Comparison of ENCODE assay signal across 25 cellular contexts in genomic region chr2:12321886-12322285, GRCh38.
DNase-seq lines count a peak whose midpoint lies in the region; ATAC-seq, FAIRE-seq and TF ChIP-seq lines count a peak whose summit lies in the region.
"Had no signal": no experiment of that assay in that cellular context is flagged by ENCODE, and none has a peak within 500 bp of the region (broad histone marks: within the 10 kb centered on the region; RNA-seq: fewer than 3 reads in every experiment).

No MANE protein-coding gene starts in this region.

- H3K27me3 ChIP-seq in adipocyte (replicated peaks; ENCODE audit: control insufficient read depth, insufficient read depth, low read length) (no peaks in the 10 kb centered on the region), thoracic aorta (replicated peaks; ENCODE audit: insufficient read depth) (no peaks in the 10 kb centered on the region)
- H3K27me3 ChIP-seq: dorsolateral prefrontal cortex, pancreas, spleen, upper lobe of right lung had no signal

- H3K9ac ChIP-seq in adipocyte (ENCODE audit: low read length) = no peak overlapping the region

- H3K27ac ChIP-seq in thoracic aorta = peak overlapping the region; percentile 59 to 85
- H3K27ac ChIP-seq: pancreas, upper lobe of right lung had no signal

- DNase-seq in HFFc6 (no peak), adipocyte (ENCODE audit: low read depth) (no peak), fibroblast of the aortic adventitia (ENCODE audit: low read depth) (peak; percentile 39), thoracic aorta (ENCODE audit: low spot score) (no peak), RCC 7860 (ENCODE audit: low spot score) (no peak), glutamatergic neuron (no peak), SIG-M5 treated with dmso at 0.1 percent for 504 hours (lab: John Stamatoyannopoulos, UW; ENCODE audit: unreplicated experiment) (no peak)
- DNase-seq in stimulated activated CD4-positive, alpha-beta T cell treated with anti-CD3 and anti-CD28 coated beads, Interleukin-2, amount 100 ng/mL, for 48 hours = no peak
- DNase-seq: activated CD4-positive, alpha-beta T cell treated with anti-CD3 and anti-CD28 coated beads, Interleukin-2, amount 50 U/mL, for 48 hours; Caco-2; midbrain; natural killer cell; NCI-H510A; SHP77; spleen; T-cell; upper lobe of right lung had no signal

- H3K9me3 ChIP-seq in adipocyte (ENCODE audit: control insufficient read depth, low read length) (no peaks in the 10 kb centered on the region), thoracic aorta (no peaks in the 10 kb centered on the region)
- H3K9me3 ChIP-seq: Caco-2, pancreas, spleen, upper lobe of right lung had no signal

- H3K4me3 ChIP-seq in adipocyte (ENCODE audit: low read length) (peak overlapping the region; percentile 6), fibroblast of the aortic adventitia (ENCODE audit: low read depth, low read length) (no peak overlapping the region), thoracic aorta (no peak overlapping the region)
- H3K4me3 ChIP-seq: dorsolateral prefrontal cortex, pancreas, spleen, upper lobe of right lung had no signal

- H3K27me3 Mint-ChIP-seq in HFFc6 (ENCODE audit: insufficient read depth) (no peaks in the 10 kb centered on the region; the same call in 1 of the 2 replicates), glutamatergic neuron (ENCODE audit: unreplicated experiment) (no peaks in the 10 kb centered on the region)
- H3K27me3 Mint-ChIP-seq: activated naive CD4-positive, alpha-beta T cell treated with anti-CD3 and anti-CD28 coated beads, Interleukin-2, amount 50 U/mL, for 24 hours; activated T-helper 17 cell treated with anti-CD3 and anti-CD28 coated beads, Interleukin-2, amount 50 U/mL, for 72 hours; central memory CD8-positive, alpha-beta T cell; T-cell had no signal

- H3K4me1 Mint-ChIP-seq in HFFc6 (ENCODE audit: low read depth) (peaks cover 70% of the 10 kb centered on the region), glutamatergic neuron (ENCODE audit: low read depth, unreplicated experiment) (no peaks in the 10 kb centered on the region)
- H3K4me1 Mint-ChIP-seq: activated T-helper 17 cell treated with anti-CD3 and anti-CD28 coated beads, Interleukin-2, amount 50 U/mL, for 72 hours; central memory CD8-positive, alpha-beta T cell had no signal

- peaks cover 45% of the 10 kb centered on the region for H3K4me1 ChIP-seq in adipocyte (ENCODE audit: control insufficient read depth, insufficient read depth, low read length)
- peaks cover 22 to 70% of the 10 kb centered on the region in 2 donors for H3K4me1 ChIP-seq in thoracic aorta (ENCODE audit: control insufficient read depth in 1 of 2, low read depth in 2 of 2)
- H3K4me1 ChIP-seq: Caco-2, pancreas had no signal

- TF ChIP-seq CTCF in HFFc6 (IDR thresholded peaks at IDR 0.05) (no peak), fibroblast of the aortic adventitia (IDR thresholded peaks at IDR 0.05; ENCODE audit: insufficient read depth, low read length) (no peak), thoracic aorta (IDR thresholded peaks at IDR 0.05) (no peak), glutamatergic neuron (IDR thresholded peaks at IDR 0.05; ENCODE audit: partially characterized antibody, unreplicated experiment) (no peak)

- H3K9me3 Mint-ChIP-seq in HFFc6 (no peaks in the 10 kb centered on the region), glutamatergic neuron (ENCODE audit: unreplicated experiment) (no peaks in the 10 kb centered on the region)
- H3K9me3 Mint-ChIP-seq: activated naive CD4-positive, alpha-beta T cell treated with anti-CD3 and anti-CD28 coated beads, Interleukin-2, amount 50 U/mL, for 24 hours; activated T-helper 17 cell treated with anti-CD3 and anti-CD28 coated beads, Interleukin-2, amount 50 U/mL, for 72 hours; central memory CD8-positive, alpha-beta T cell; natural killer cell; T-cell had no signal

- no peak for FAIRE-seq in RCC 7860 (lab: Jason Lieb, UNC)
- FAIRE-seq: GM18507, keratinocyte, pancreas had no signal

- ATAC-seq in thoracic aorta (ENCODE audit: insufficient number of reproducible peaks, low FRiP score, low read depth) = no peak
- ATAC-seq: activated CD4-positive, CD25-positive, alpha-beta regulatory T cell treated with anti-CD3 and anti-CD28 coated beads, Interleukin-2, amount 50 U/mL, for 24 hours; activated T-helper 17 cell treated with anti-CD3 and anti-CD28 coated beads, Interleukin-2, amount 50 U/mL, for 72 hours; natural killer cell; T-cell; upper lobe of right lung had no signal

- H3K4me3 Mint-ChIP-seq in HFFc6 (no peak overlapping the region), glutamatergic neuron (ENCODE audit: unreplicated experiment) (no peak overlapping the region)
- H3K4me3 Mint-ChIP-seq: activated naive CD4-positive, alpha-beta T cell treated with anti-CD3 and anti-CD28 coated beads, Interleukin-2, amount 50 U/mL, for 24 hours; activated T-helper 17 cell treated with anti-CD3 and anti-CD28 coated beads, Interleukin-2, amount 50 U/mL, for 72 hours; central memory CD8-positive, alpha-beta T cell; natural killer cell; T-cell had no signal

- no peaks in the 10 kb centered on the region for H3K36me3 ChIP-seq in adipocyte (ENCODE audit: control insufficient read depth, insufficient read depth, low read length, severe bottlenecking)
- no peaks in the 10 kb centered on the region for H3K36me3 ChIP-seq in thoracic aorta
- H3K36me3 ChIP-seq: pancreas, spleen, upper lobe of right lung had no signal

- H3K36me3 Mint-ChIP-seq in HFFc6 (ENCODE audit: low read depth) (peaks cover 7% of the 10 kb centered on the region), glutamatergic neuron (ENCODE audit: unreplicated experiment) (no peaks in the 10 kb centered on the region)
- H3K36me3 Mint-ChIP-seq: activated naive CD4-positive, alpha-beta T cell treated with anti-CD3 and anti-CD28 coated beads, Interleukin-2, amount 50 U/mL, for 24 hours; natural killer cell; T-cell had no signal

- peak overlapping the region; percentile 8; the same call in 1 of the 2 replicates for H3K27ac Mint-ChIP-seq in HFFc6
- H3K27ac Mint-ChIP-seq in glutamatergic neuron (ENCODE audit: unreplicated experiment) = no peak overlapping the region
- H3K27ac Mint-ChIP-seq: activated naive CD4-positive, alpha-beta T cell treated with anti-CD3 and anti-CD28 coated beads, Interleukin-2, amount 50 U/mL, for 24 hours; activated T-helper 17 cell treated with anti-CD3 and anti-CD28 coated beads, Interleukin-2, amount 50 U/mL, for 72 hours; natural killer cell; T-cell had no signal
